In genomic region chr9:124776613-124776951, GRCh38 we compare ENCODE assay signal across 7 cellular contexts. TPM values are rescaled to one million over a fixed set of nuclear protein-coding genes. Genes with fewer than 3 reads are reported as not detected.
DNase-seq lines count a peak whose midpoint lies in the region; ATAC-seq and TF ChIP-seq lines count a peak whose summit lies in the region.

No MANE protein-coding gene starts in this region.

- RAD21 ChIA-PET in HCT116 (lab: Charles Lee; ENCODE audit: low non-redundant PET in 1 of 2, low total read pairs in 2 of 2, uncharacterized antibody in 2 of 2, unreplicated experiment in 2 of 2): interaction anchor here (0.8 to 1.8 kb wide), 5 partner anchors 74 to 79 kb away, joined by 3 to 12 read pairs (median 4); partner anchors contain the start of gene WDR38 (in 2 of the 2)

- no peaks in the 10 kb centered on the region for H3K9me2 ChIP-seq in HCT116 (ENCODE audit: insufficient read depth)

- TF ChIP-seq CTCF in HCT116 (IDR thresholded peaks at IDR 0.05 in 2 of 3, conservative IDR thresholded peaks at IDR 0.05 in 1 of 3; ENCODE audit: borderline replicate concordance in 1 of 3, insufficient read depth in 1 of 3, low read depth in 2 of 3, low read length in 2 of 3): no peak
- TF ChIP-seq CTCF in activated B cell treated with CpG ODN at 0.5 μM for 24 hours (IDR thresholded peaks at IDR 0.05): no peak

- peak overlapping the region; percentile 68 for H2AFZ ChIP-seq in HCT116 (ENCODE audit: low read depth, low read length, poor library complexity, severe bottlenecking)

- CTCF ChIA-PET in HCT116 (lab: Charles Lee): interaction anchor here (1.0 to 12.0 kb wide), 4 partner anchors 38 to 159 kb away, joined by 3 to 601 read pairs (median 8); partner anchors contain the start of gene WDR38
- CTCF ChIA-PET in activated B cell treated with CpG ODN at 0.5 μM for 24 hours (lab: Charles Lee): interaction anchor here (0.6 to 10.3 kb wide), 5 partner anchors 11 to 1436 kb away, joined by 3 to 216 read pairs (median 4); partner anchors contain the start of gene WDR38

- TF ChIP-seq POLR2A in HCT116 (IDR thresholded peaks at IDR 0.05; ENCODE audit: borderline replicate concordance, extremely low read depth, insufficient read depth, insufficient read length): no peak

- intact Hi-C loops in HCT116 (cut with micrococcal nuclease): loop anchor here (5.0 kb wide), 1 partner anchor 41 kb away; no protein-coding TSS in a partner anchor
- intact Hi-C loops in activated B cell treated with CpG ODN at 0.5 μM for 24 hours (cut with micrococcal nuclease): no loop called here

- BruUV-seq in HCT116 (replicated peaks; lab: Mats Ljungman, UMichigan): no TSS peak

- WGBS in iPS DF 6.9 (ENCODE audit: insufficient coverage, insufficient read length): no CpG with 5 or more reads among the region's 12 CpGs

- POLR2A ChIA-PET in HCT116 (lab: Charles Lee): interaction anchor here (0.8 to 2.0 kb wide), 4 partner anchors 42 to 80 kb away, joined by 3 to 8 read pairs (median 6); partner anchors contain the start of gene WDR38
- POLR2A ChIA-PET in activated B cell treated with CpG ODN at 0.5 μM for 24 hours (lab: Charles Lee): interaction anchor here (1.6 kb wide), 1 partner anchor 84 kb away, joined by 5 read pairs; no protein-coding TSS in a partner anchor

- peaks cover 25% of the 10 kb centered on the region for H3K4me1 Mint-ChIP-seq in activated B cell treated with CpG ODN at 0.5 μM for 24 hours

- DNase-seq in HCT116 (ENCODE audit: low read depth, low spot score) (no peak), activated B cell treated with CpG ODN at 0.5 μM for 24 hours (no peak), iPS DF 6.9 (ENCODE audit: low read depth, low spot score) (no peak), kidney glomerular epithelial cell (lab: John Stamatoyannopoulos, UW) (no peak), NCI-H1105 (lab: John Stamatoyannopoulos, UW) (no peak), SKM-1 treated with dmso at 0.1 percent for 144 hours (lab: John Stamatoyannopoulos, UW; ENCODE audit: unreplicated experiment) (no peak)

- H3K9me3 Mint-ChIP-seq in activated B cell treated with CpG ODN at 0.5 μM for 24 hours: no peaks in the 10 kb centered on the region

- H3K27me3 ChIP-seq in HCT116 (ENCODE audit: insufficient read depth, low read length) (no peaks in the 10 kb centered on the region), iPS DF 6.9 (ENCODE audit: control insufficient read depth, insufficient read depth, low read length) (peaks cover 2% of the 10 kb centered on the region; the same call in 1 of the 2 replicates)

- no peaks in the 10 kb centered on the region for H3K79me2 ChIP-seq in HCT116 (ENCODE audit: insufficient read depth, low read length)

- H3K36me3 Mint-ChIP-seq in activated B cell treated with CpG ODN at 0.5 μM for 24 hours (ENCODE audit: low read depth): peaks cover under 1% of the 10 kb centered on the region

- peak overlapping the region; percentile 70 for H3K4me3 Mint-ChIP-seq in activated B cell treated with CpG ODN at 0.5 μM for 24 hours

- H3K27ac ChIP-seq in HCT116 (ENCODE audit: low read depth, low read length) (no peak overlapping the region; the same call in 1 of the 2 replicates), iPS DF 6.9 (ENCODE audit: low read length) (no peak overlapping the region), skin epidermis (peak overlapping the region in 13 of 21 experiments; percentile 25 to 82 (median 71))

- H3K4me3 ChIP-seq in HCT116 (replicated peaks in 1 of 2; ENCODE audit: low read depth in 1 of 2, low read length in 2 of 2): peak overlapping the region; percentile 48 to 64
- peak overlapping the region; percentile 54; the same call in 1 of the 2 replicates for H3K4me3 ChIP-seq in iPS DF 6.9 (ENCODE audit: low read length)
- H3K4me3 ChIP-seq in skin epidermis: peak overlapping the region; percentile 41 to 70 (median 50)

- no peaks in the 10 kb centered on the region for H3K36me3 ChIP-seq in HCT116 (ENCODE audit: control insufficient read depth in 1 of 2, insufficient read depth in 2 of 2, low read length in 2 of 2)
- H3K36me3 ChIP-seq in iPS DF 6.9 (ENCODE audit: control insufficient read depth, insufficient read depth, low read length): no peaks in the 10 kb centered on the region

- peak overlapping the region; percentile 94 for H3K4me2 ChIP-seq in HCT116 (ENCODE audit: low read length)

- ATAC-seq in HCT116: no peak
- no peak for ATAC-seq in activated B cell treated with CpG ODN at 0.5 μM for 24 hours (ENCODE audit: low read depth)

- peaks cover 17% of the 10 kb centered on the region for H3K27me3 Mint-ChIP-seq in activated B cell treated with CpG ODN at 0.5 μM for 24 hours

- H3K4me1 ChIP-seq in HCT116 (ENCODE audit: control insufficient read depth in 1 of 2, insufficient read depth in 2 of 2, low read length in 2 of 2) (peaks cover 17 to 46% of the 10 kb centered on the region in 2 experiments), iPS DF 6.9 (ENCODE audit: control insufficient read depth, insufficient read depth, low read length) (peaks cover 3% of the 10 kb centered on the region; the same call in 1 of the 2 replicates)

- no peak for TF ChIP-seq RAD21 in HCT116 (IDR thresholded peaks at IDR 0.05; ENCODE audit: low read depth)

- H4K20me1 ChIP-seq in HCT116 (ENCODE audit: insufficient read depth): no peaks in the 10 kb centered on the region

- H3K9me3 ChIP-seq in HCT116 (ENCODE audit: control insufficient read depth in 1 of 2, insufficient read depth in 1 of 2, low read depth in 1 of 2, low read length in 2 of 2) (no peaks in the 10 kb centered on the region), iPS DF 6.9 (ENCODE audit: control insufficient read depth, insufficient read depth, low read length) (no peaks in the 10 kb centered on the region)

- no peak overlapping the region for H3K27ac Mint-ChIP-seq in activated B cell treated with CpG ODN at 0.5 μM for 24 hours

- H3K9ac ChIP-seq in HCT116 (ENCODE audit: low read length): peak overlapping the region; percentile 59

TF ChIP-seq in HCT116, 20 proteins besides CTCF, POLR2A, EP300 and RAD21:
- TF ChIP-seq ZBTB33 (IDR thresholded peaks at IDR 0.05; ENCODE audit: extremely low read depth, insufficient replicate concordance, low read length) (no peak), JUND (IDR thresholded peaks at IDR 0.05) (no peak), CEBPB (IDR thresholded peaks at IDR 0.05; ENCODE audit: low read depth) (no peak), CBX3 (IDR thresholded peaks at IDR 0.05; ENCODE audit: low read depth) (no peak), SP1 (IDR thresholded peaks at IDR 0.05; ENCODE audit: low read depth) (no peak), ZNF274 (IDR thresholded peaks at IDR 0.05; ENCODE audit: low read depth, low read length) (no peak), ZFX (IDR thresholded peaks at IDR 0.05) (no peak), EGR1 (IDR thresholded peaks at IDR 0.05; ENCODE audit: low read depth) (no peak), POLR2AphosphoS5 (IDR thresholded peaks at IDR 0.05; ENCODE audit: low read depth, low read length) (no peak)
- TF ChIP-seq, protein P1, sequence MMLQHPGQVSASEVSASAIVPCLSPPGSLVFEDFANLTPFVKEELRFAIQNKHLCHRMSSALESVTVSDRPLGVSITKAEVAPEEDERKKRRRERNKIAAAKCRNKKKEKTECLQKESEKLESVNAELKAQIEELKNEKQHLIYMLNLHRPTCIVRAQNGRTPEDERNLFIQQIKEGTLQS (IDR thresholded peaks at IDR 0.05): no peak
TF ChIP-seq in HCT116: peak in this region for 0.

RNA-seq across cellular contexts. Expression of gene OLFML2A, which starts 0.4 kb away (rescaled TPM):
- total RNA-seq in HCT116 (2021; ENCODE audit: unreplicated experiment) (6.3 TPM), activated B cell treated with CpG ODN at 0.5 μM for 24 hours (0.73 and 0.78 TPM in 2 replicates)
- polyA plus RNA-seq in HCT116 (2012): 2.8 and 3.3 TPM in 2 replicates

RNA-seq across cellular contexts. Expression of gene NR6A1, which starts 5.5 kb away (rescaled TPM):
- 9.9 TPM for total RNA-seq in HCT116 (2021; ENCODE audit: unreplicated experiment)
- 3.5 and 3.7 TPM in 2 replicates for polyA plus RNA-seq in HCT116 (2012)
- 2.3 and 3.1 TPM in 2 replicates for total RNA-seq in activated B cell treated with CpG ODN at 0.5 μM for 24 hours

Comparison
In these comparisons a context has a peak if more than half of its experiments do, and no peak if none do; other contexts are left out.
1. H3K27ac ChIP-seq: peak in skin epidermis (13 of 21); none in HCT116 (single experiment) and iPS DF 6.9 (single experiment).
2. Peak in every context shown above with its lines, with median percentiles within 50 percentile points of each other: H3K4me3 ChIP-seq.